Comparison of ENCODE assay signal across 1 cellular context in genomic region chr17:47682138-47682537, GRCh38.
TF ChIP-seq lines count a peak whose summit lies in the region.

No MANE protein-coding gene starts in this region.

TF ChIP-seq in IMR-90, 13 proteins besides CTCF, POLR2A, EP300 and RAD21 (continued from another document):
- TF ChIP-seq, protein P1, sequence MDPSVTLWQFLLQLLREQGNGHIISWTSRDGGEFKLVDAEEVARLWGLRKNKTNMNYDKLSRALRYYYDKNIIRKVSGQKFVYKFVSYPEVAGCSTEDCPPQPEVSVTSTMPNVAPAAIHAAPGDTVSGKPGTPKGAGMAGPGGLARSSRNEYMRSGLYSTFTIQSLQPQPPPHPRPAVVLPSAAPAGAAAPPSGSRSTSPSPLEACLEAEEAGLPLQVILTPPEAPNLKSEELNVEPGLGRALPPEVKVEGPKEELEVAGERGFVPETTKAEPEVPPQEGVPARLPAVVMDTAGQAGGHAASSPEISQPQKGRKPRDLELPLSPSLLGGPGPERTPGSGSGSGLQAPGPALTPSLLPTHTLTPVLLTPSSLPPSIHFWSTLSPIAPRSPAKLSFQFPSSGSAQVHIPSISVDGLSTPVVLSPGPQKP (IDR thresholded peaks at IDR 0.05; ENCODE audit: borderline replicate concordance, low read depth, low read length): no peak
TF ChIP-seq in IMR-90: peak in this region for 1.
